8 cellular contexts compared by ENCODE assay signal in genomic region chr19:52397310-52398090, GRCh38. TPM values are rescaled to one million over a fixed set of nuclear protein-coding genes. Genes with fewer than 3 reads are reported as not detected.
DNase-seq lines count a peak whose midpoint lies in the region; ATAC-seq lines count a peak whose summit lies in the region.

TSS of gene ZNF528 (plus strand) at chr19:52397849. CDS start at chr19:52402014, 4,165 bp downstream.

- in situ Hi-C loops in Caki2 (cut with HindIII; ENCODE audit: low pct_unique_long_range_greater_than_20kb, low sequenced_read_pairs), result no loop called here

- peak within 1 kb of the TSS; percentile 2; the same call in 1 of the 2 replicates for H3K4me3 ChIP-seq in H7 (ENCODE audit: insufficient read depth, low read depth, low read length)

- no peaks in the 10 kb centered on the region for H3K36me3 ChIP-seq in H7 (replicated peaks; ENCODE audit: control insufficient read depth, insufficient read depth, low read length)

- ATAC-seq in GM18870 (IDR thresholded peaks at IDR 0.05; ENCODE audit: unreplicated experiment), result no peak

- no peaks in the 10 kb centered on the region for H3K27me3 ChIP-seq in H7 (ENCODE audit: control insufficient read depth, insufficient read depth, low read length)

- peak; percentile 86 for DNase-seq in Caki2 (ENCODE audit: low read depth)
- peak; percentile 14 for DNase-seq in H7
- DNase-seq in NCI-H2107 treated with DMSO at 0.1 percent for 48 hours (lab: John Stamatoyannopoulos, UW; ENCODE audit: unreplicated experiment), result peak; percentile 42
- DNase-seq in activated CD4-positive, alpha-beta T cell treated with anti-CD3 and anti-CD28 coated beads for 1 hour, result peak; percentile 86
- peak; percentile 82 for DNase-seq in cerebellar cortex (ENCODE audit: low spot score)
- peak; percentile 93 for DNase-seq in islet precursor cell
- DNase-seq in stimulated activated CD4-positive, alpha-beta T cell treated with anti-CD3 and anti-CD28 coated beads, Interleukin-12 subunit alpha, Interleukin-12 subunit beta, amount 100 ng/mL, for 4 hours, result peak; percentile 96

RNA-seq across cellular contexts. Expression of gene ZNF528, which starts in this region (rescaled TPM):
- 29.2 and 32.5 TPM in 2 replicates for total RNA-seq in Caki2 (2014; rRNA removed; shearing (Covaris generic); ENCODE audit: low replicate concordance)
- total RNA-seq in H7 (2014; rRNA removed; shearing (Covaris generic)), result 0.28 and 0.30 TPM in 2 replicates

Comparison
In these comparisons a context has a peak if more than half of its experiments do, and no peak if none do; other contexts are left out.
1. RNA of gene ZNF528 (total RNA-seq): 29.2 to 32.5 TPM in Caki2; 0.28 to 0.30 TPM in H7; every median in the first group is over 10 times any median in the second.
2. Peak in DNase-seq and H3K4me3 ChIP-seq in H7; RNA of the gene not detected or under 1 TPM.
3. DNase-seq: peak in every context shown above with its lines; median percentile 96 in stimulated activated CD4-positive, alpha-beta T cell treated with anti-CD3 and anti-CD28 coated beads, Interleukin-12 subunit alpha, Interleukin-12 subunit beta, amount 100 ng/mL, for 4 hours; 93 in islet precursor cell; 86 in Caki2; 86 in activated CD4-positive, alpha-beta T cell treated with anti-CD3 and anti-CD28 coated beads for 1 hour; 82 in cerebellar cortex; 42 in NCI-H2107 treated with DMSO at 0.1 percent for 48 hours; 14 in H7.